Comparison of ENCODE assay signal across 18 cellular contexts in the genomic region with DNA sequence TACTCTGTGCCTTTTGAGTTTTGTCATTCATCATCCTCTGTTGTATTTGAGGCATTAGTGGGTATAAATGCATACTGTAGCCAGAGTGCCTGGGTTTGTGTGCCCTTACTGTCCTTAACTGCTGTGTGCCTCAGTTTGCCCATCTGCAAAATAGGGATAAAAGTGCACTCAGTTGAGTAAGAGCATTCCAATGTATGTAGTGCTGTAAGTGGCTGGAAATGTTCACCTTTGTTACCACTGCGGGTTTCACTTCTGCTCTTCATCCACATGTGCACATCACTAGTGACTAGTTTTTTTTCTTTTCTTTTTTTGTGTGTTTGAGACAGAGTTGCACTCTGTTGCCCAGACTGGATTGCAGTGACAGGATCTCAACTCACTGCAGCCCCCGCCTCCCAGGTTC. TPM values are rescaled to one million over a fixed set of nuclear protein-coding genes. Genes with fewer than 3 reads are reported as not detected.
A peak's percentile ranks its signal among the peaks of the same experiment; 100 is the strongest.
DNase-seq lines count a peak whose midpoint lies in the region; ATAC-seq, FAIRE-seq and TF ChIP-seq lines count a peak whose summit lies in the region.
"Had no signal": no experiment of that assay in that cellular context is flagged by ENCODE, and none has a peak within 500 bp of the region (broad histone marks: within the 10 kb centered on the region; RNA-seq: fewer than 3 reads in every experiment).

No MANE protein-coding gene starts in this region.

- no peak overlapping the region for H2AFZ ChIP-seq in HepG2 (ENCODE audit: low read length)

- no peak overlapping the region for H3K4me2 ChIP-seq in HepG2 (ENCODE audit: low read depth, low read length)

- no peaks in the 10 kb centered on the region; the same call in 1 of the 2 replicates for H4K20me1 ChIP-seq in HepG2 (ENCODE audit: insufficient read depth, low read length)

- FAIRE-seq in HepG2 (lab: Jason Lieb, UNC), result no peak
- FAIRE-seq: D721Med had no signal

- H3K27ac Mint-ChIP-seq in stimulated activated naive B cell treated with anti-CD40 and anti-IgM and Interleukin-4, amounts not matched to agents 10 μg/mL and 1 μg/mL and 100 μg/mL, for 72 hours, result no peak overlapping the region

- no peak for TF ChIP-seq EP300 in HepG2 (IDR thresholded peaks at IDR 0.05; ENCODE audit: low read depth in 2 of 2, low read length in 2 of 2)
- no peak for TF ChIP-seq EP300 in HepG2 (CRISPR knock-in tag; IDR thresholded peaks at IDR 0.05; ENCODE audit: borderline replicate concordance)
- TF ChIP-seq EP300 in tibial nerve (IDR thresholded peaks at IDR 0.05), result no peak

- BruUV-seq in HepG2 (replicated peaks; lab: Mats Ljungman, UMichigan), result no TSS peak

- TF ChIP-seq POLR2A in HepG2 (IDR thresholded peaks at IDR 0.05; ENCODE audit: insufficient read depth in 1 of 2, low read depth in 2 of 2, low read length in 2 of 2) (no peak), right lobe of liver (IDR thresholded peaks at IDR 0.05) (no peak), tibial nerve (IDR thresholded peaks at IDR 0.05) (no peak)

- H3K27me3 Mint-ChIP-seq in stimulated activated naive B cell treated with anti-CD40 and anti-IgM and Interleukin-4, amounts not matched to agents 10 μg/mL and 1 μg/mL and 100 μg/mL, for 72 hours, result no peaks in the 10 kb centered on the region

- no peak for ATAC-seq in HepG2
- no peak for ATAC-seq in right lobe of liver
- ATAC-seq in HG02571 (IDR thresholded peaks at IDR 0.05; ENCODE audit: unreplicated experiment), result peak; percentile 58
- ATAC-seq in HG03442 (IDR thresholded peaks at IDR 0.05; ENCODE audit: unreplicated experiment), result peak; percentile 73
- ATAC-seq in stimulated activated naive B cell treated with anti-CD40 and anti-IgM and Interleukin-4, amounts not matched to agents 10 μg/mL and 1 μg/mL and 100 μg/mL, for 72 hours (replicated peaks), result peak; percentile 79 to 85

- TF ChIP-seq CTCF in HepG2 (CRISPR knock-in tag; IDR thresholded peaks at IDR 0.05) (no peak), right lobe of liver (IDR thresholded peaks at IDR 0.05) (no peak), tibial nerve (IDR thresholded peaks at IDR 0.05) (no peak)

- H3K79me2 ChIP-seq in HepG2 (ENCODE audit: insufficient read depth, low read length), result peaks cover 4% of the 10 kb centered on the region

- in situ Hi-C loops in HepG2 (cut with HindIII; ENCODE audit: extremely low pct_ligation_motif_present, low pct_unique_long_range_greater_than_20kb), result loop anchor here (10.0 kb wide), 1 partner anchor 190 kb away; no protein-coding TSS in a partner anchor

- no peak for TF ChIP-seq RAD21 in HepG2 (CRISPR knock-in tag; IDR thresholded peaks at IDR 0.05)

- H3K4me1 Mint-ChIP-seq in stimulated activated naive B cell treated with anti-CD40 and anti-IgM and Interleukin-4, amounts not matched to agents 10 μg/mL and 1 μg/mL and 100 μg/mL, for 72 hours, result peaks cover 10 to 20% of the 10 kb centered on the region in 2 donors

- CTCF ChIA-PET in HepG2 (lab: Yijun Ruan, JAX; ENCODE audit: low intra/inter-chr PET ratio, low total read pairs), result no interaction called here

- H3K9me3 ChIP-seq in HepG2 (ENCODE audit: low read length), result no peaks in the 10 kb centered on the region
- no peaks in the 10 kb centered on the region for H3K9me3 ChIP-seq in right lobe of liver
- no peaks in the 10 kb centered on the region for H3K9me3 ChIP-seq in tibial nerve
- H3K9me3 ChIP-seq: HAP-1 had no signal

- H3K4me1 ChIP-seq in HepG2 (ENCODE audit: insufficient read depth, low read length) (no peaks in the 10 kb centered on the region), right lobe of liver (no peaks in the 10 kb centered on the region), tibial nerve (no peaks in the 10 kb centered on the region)
- H3K4me1 ChIP-seq: HAP-1 had no signal

- peaks cover 55 to 67% of the 10 kb centered on the region in 2 donors for H3K36me3 Mint-ChIP-seq in stimulated activated naive B cell treated with anti-CD40 and anti-IgM and Interleukin-4, amounts not matched to agents 10 μg/mL and 1 μg/mL and 100 μg/mL, for 72 hours

- POLR2A ChIA-PET in HepG2 (lab: Yijun Ruan, JAX), result no interaction called here

- H3K4me3 ChIP-seq in HepG2 (replicated peaks in 1 of 3; ENCODE audit: insufficient read depth in 1 of 3, low read depth in 2 of 3, low read length in 3 of 3), result no peak overlapping the region
- no peak overlapping the region for H3K4me3 ChIP-seq in right lobe of liver
- H3K4me3 ChIP-seq in tibial nerve, result no peak overlapping the region
- H3K4me3 ChIP-seq: dorsolateral prefrontal cortex, HAP-1 had no signal

- DNase-seq in HepG2 (ENCODE audit: low spot score), result no peak
- no peak for DNase-seq in right lobe of liver
- no peak for DNase-seq in stimulated activated naive B cell treated with anti-CD40 and anti-IgM and Interleukin-4, amounts not matched to agents 10 μg/mL and 1 μg/mL and 100 μg/mL, for 72 hours
- no peak for DNase-seq in tibial nerve (ENCODE audit: low spot score in 2 of 2)
- no peak for DNase-seq in NCI-H2227 treated with DMSO at 0.1 percent for 48 hours (lab: John Stamatoyannopoulos, UW)
- no peak for DNase-seq in medulla oblongata (ENCODE audit: extremely low spot score)
- DNase-seq: activated T-cell treated with anti-CD3 and anti-CD28 coated beads, Interleukin-2, amount 50 U/mL, for 1 hour; anterior cingulate cortex; dorsolateral prefrontal cortex; mesendoderm; NCI-H1048; SIG-M5; stimulated activated CD4-positive, alpha-beta T cell treated with anti-CD3 and anti-CD28 coated beads, Interleukin-12 subunit alpha, Interleukin-12 subunit beta, amount 100 ng/mL, for 4 hours had no signal

- intact Hi-C loops in HepG2 (cut with micrococcal nuclease; ENCODE audit: unreplicated experiment), result no loop called here
- intact Hi-C loops in right lobe of liver (cut with DNase I), result no loop called here

- H3K27ac ChIP-seq in HepG2 (ENCODE audit: extremely low read length, insufficient read depth, low read length) (no peak overlapping the region), right lobe of liver (no peak overlapping the region), tibial nerve (no peak overlapping the region)
- H3K27ac ChIP-seq: dorsolateral prefrontal cortex, VCaP had no signal

- H3K27me3 ChIP-seq in HepG2 (ENCODE audit: control insufficient read depth in 1 of 2, insufficient read depth in 2 of 2, low read length in 2 of 2), result no peaks in the 10 kb centered on the region
- H3K27me3 ChIP-seq in right lobe of liver, result no peaks in the 10 kb centered on the region
- no peaks in the 10 kb centered on the region for H3K27me3 ChIP-seq in tibial nerve
- H3K27me3 ChIP-seq: dorsolateral prefrontal cortex had no signal

- no peaks in the 10 kb centered on the region for H3K9me3 Mint-ChIP-seq in stimulated activated naive B cell treated with anti-CD40 and anti-IgM and Interleukin-4, amounts not matched to agents 10 μg/mL and 1 μg/mL and 100 μg/mL, for 72 hours

- H3K9ac ChIP-seq in HepG2 (ENCODE audit: insufficient read depth, low read depth, low read length), result no peak overlapping the region

- H3K4me3 Mint-ChIP-seq in stimulated activated naive B cell treated with anti-CD40 and anti-IgM and Interleukin-4, amounts not matched to agents 10 μg/mL and 1 μg/mL and 100 μg/mL, for 72 hours, result no peak overlapping the region

- 92% methylated on average over 2 of the region's 2 CpGs for WGBS in HepG2 (ENCODE audit: low lambda C conversion rate)
- 79% methylated on average over 2 of the region's 2 CpGs for WGBS in right lobe of liver (ENCODE audit: insufficient coverage, low coverage, low lambda C conversion rate, missing lambda C conversion rate)
- 99 to 100% methylated on average over 2 of the region's 2 CpGs for WGBS in tibial nerve, 2 donors

- H3K36me3 ChIP-seq in HepG2 (replicated peaks in 1 of 2; ENCODE audit: control insufficient read depth in 1 of 2, insufficient read depth in 2 of 2, low read length in 2 of 2) (peaks cover 33 to 90% of the 10 kb centered on the region in 2 experiments), right lobe of liver (peaks cover 0 to 82% (median 25%) of the 10 kb centered on the region in 4 donors), tibial nerve (peaks cover 0 to 84% (median 0%) of the 10 kb centered on the region in 3 donors)

RNA-seq across cellular contexts. Expression of gene PLEKHB2, which starts 39.9 kb away (rescaled TPM):
- total RNA-seq in HepG2 (2016; rRNA removed; fragmentation: Illumina TruSeq; extraction: Trizol) (78.9 and 110 TPM in 2 replicates), right lobe of liver (10 to 100 TPM in 4 of 6 experiments, 1 to 10 TPM in 2; 8.9 to 22.3 (median 17.5) TPM), tibial nerve (10 to 100 TPM; 57.9 to 77.9 (median 72.7) TPM)
- 5.7 and 5.8 TPM in 2 replicates for total RNA-seq in HepG2 (2016; cell fraction: cytosol; rRNA removed; fragmentation: Illumina TruSeq; extraction: Trizol; ENCODE audit: low read depth)
- 79.4 and 115 TPM in 2 replicates for total RNA-seq in HepG2 (2016; cell fraction: insoluble cytoplasmic fraction; rRNA removed; fragmentation: Illumina TruSeq; extraction: Trizol)
- 23.2 and 24.7 TPM in 2 replicates for total RNA-seq in HepG2 (2016; cell fraction: membrane; rRNA removed; fragmentation: Illumina TruSeq; extraction: Trizol)
- total RNA-seq in HepG2 (2016; cell fraction: nucleus; rRNA removed; fragmentation: Illumina TruSeq; extraction: Trizol), result 42.5 and 48.0 TPM in 2 replicates
- polyA plus RNA-seq in HepG2 (2011; rRNA removed), result 61.5 and 73.0 TPM in 2 replicates
- 65.3 and 72.4 TPM in 2 replicates for polyA plus RNA-seq in HepG2 (2011; cell fraction: cytosol; rRNA removed)
- 45.0 and 54.5 TPM in 2 replicates for polyA plus RNA-seq in HepG2 (2011; cell fraction: nucleus; rRNA removed)
- 45.1 and 56.7 TPM in 2 replicates for polyA plus RNA-seq in HepG2 (2012)
- 3.1 TPM in 2 replicates for polyA plus RNA-seq in HepG2 (2016; cell fraction: cytosol; fragmentation: Illumina TruSeq; extraction: Trizol; ENCODE audit: low read depth)
- polyA plus RNA-seq in HepG2 (2016; cell fraction: insoluble cytoplasmic fraction; fragmentation: Illumina TruSeq; extraction: Trizol; ENCODE audit: low read depth), result 88.2 and 92.6 TPM in 2 replicates
- 9.5 and 11.4 TPM in 2 replicates for polyA plus RNA-seq in HepG2 (2016; cell fraction: membrane; fragmentation: Illumina TruSeq; extraction: Trizol; ENCODE audit: low read depth)
- 55.3 and 58.5 TPM in 2 replicates for polyA plus RNA-seq in HepG2 (2016; cell fraction: nucleus; fragmentation: Illumina TruSeq; extraction: Trizol; ENCODE audit: insufficient read depth, low read depth)
- polyA minus RNA-seq in HepG2 (2011; rRNA and poly(A)+ RNA removed; ENCODE audit: low replicate concordance), result 79.4 and 118 TPM in 2 replicates
- 62.2 and 79.1 TPM in 2 replicates for polyA minus RNA-seq in HepG2 (2011; cell fraction: cytosol; rRNA and poly(A)+ RNA removed)
- 51.4 and 56.7 TPM in 2 replicates for polyA minus RNA-seq in HepG2 (2011; cell fraction: nucleus; rRNA and poly(A)+ RNA removed)

RNA-seq across cellular contexts. Expression of gene FAM168B, which starts 51.8 kb away (rescaled TPM):
- total RNA-seq in HepG2 (2016; rRNA removed; fragmentation: Illumina TruSeq; extraction: Trizol) (63.7 and 64.5 TPM in 2 replicates), right lobe of liver (10 to 100 TPM; 28.1 to 69.7 (median 33.9) TPM), tibial nerve (100 to 1,000 TPM in 3 of 4 donors, 10 to 100 TPM in 1; 96.0 to 115 (median 107) TPM)
- 5.2 and 5.9 TPM in 2 replicates for total RNA-seq in HepG2 (2016; cell fraction: cytosol; rRNA removed; fragmentation: Illumina TruSeq; extraction: Trizol; ENCODE audit: low read depth)
- 54.8 and 65.4 TPM in 2 replicates for total RNA-seq in HepG2 (2016; cell fraction: insoluble cytoplasmic fraction; rRNA removed; fragmentation: Illumina TruSeq; extraction: Trizol)
- total RNA-seq in HepG2 (2016; cell fraction: membrane; rRNA removed; fragmentation: Illumina TruSeq; extraction: Trizol), result 19.1 and 22.7 TPM in 2 replicates
- total RNA-seq in HepG2 (2016; cell fraction: nucleus; rRNA removed; fragmentation: Illumina TruSeq; extraction: Trizol), result 38.5 and 42.2 TPM in 2 replicates
- polyA plus RNA-seq in HepG2 (2011; rRNA removed), result 113 and 127 TPM in 2 replicates
- polyA plus RNA-seq in HepG2 (2011; cell fraction: cytosol; rRNA removed), result 82.0 and 115 TPM in 2 replicates
- polyA plus RNA-seq in HepG2 (2011; cell fraction: nucleus; rRNA removed), result 115 and 127 TPM in 2 replicates
- 63.9 and 65.2 TPM in 2 replicates for polyA plus RNA-seq in HepG2 (2012)
- 3.6 and 4.4 TPM in 2 replicates for polyA plus RNA-seq in HepG2 (2016; cell fraction: cytosol; fragmentation: Illumina TruSeq; extraction: Trizol; ENCODE audit: low read depth)
- 63.7 and 70.4 TPM in 2 replicates for polyA plus RNA-seq in HepG2 (2016; cell fraction: insoluble cytoplasmic fraction; fragmentation: Illumina TruSeq; extraction: Trizol; ENCODE audit: low read depth)
- 10.7 and 10.9 TPM in 2 replicates for polyA plus RNA-seq in HepG2 (2016; cell fraction: membrane; fragmentation: Illumina TruSeq; extraction: Trizol; ENCODE audit: low read depth)
- polyA plus RNA-seq in HepG2 (2016; cell fraction: nucleus; fragmentation: Illumina TruSeq; extraction: Trizol; ENCODE audit: insufficient read depth, low read depth), result 58.6 and 63.4 TPM in 2 replicates
- polyA minus RNA-seq in HepG2 (2011; rRNA and poly(A)+ RNA removed; ENCODE audit: low replicate concordance), result 146 and 269 TPM in 2 replicates
- polyA minus RNA-seq in HepG2 (2011; cell fraction: cytosol; rRNA and poly(A)+ RNA removed), result 63.9 and 69.7 TPM in 2 replicates
- 31.0 and 31.8 TPM in 2 replicates for polyA minus RNA-seq in HepG2 (2011; cell fraction: nucleus; rRNA and poly(A)+ RNA removed)

Comparison
In these comparisons a context has a peak if more than half of its experiments do, and no peak if none do; other contexts are left out.
1. ATAC-seq: peak in HG02571 (single experiment), HG03442 (single experiment) and stimulated activated naive B cell treated with anti-CD40 and anti-IgM and Interleukin-4, amounts not matched to agents 10 μg/mL and 1 μg/mL and 100 μg/mL, for 72 hours (2 of 2); none in HepG2 (single experiment) and right lobe of liver (0 of 4).